1 cellular context compared by ENCODE assay signal in genomic region chr9:8429157-8429556, GRCh38.
TF ChIP-seq lines count a peak whose summit lies in the region.

No MANE protein-coding gene starts in this region.

TF ChIP-seq in HepG2, 621 proteins besides CTCF, POLR2A, EP300 and RAD21 (continued from another document):
- TF ChIP-seq, protein P1, sequence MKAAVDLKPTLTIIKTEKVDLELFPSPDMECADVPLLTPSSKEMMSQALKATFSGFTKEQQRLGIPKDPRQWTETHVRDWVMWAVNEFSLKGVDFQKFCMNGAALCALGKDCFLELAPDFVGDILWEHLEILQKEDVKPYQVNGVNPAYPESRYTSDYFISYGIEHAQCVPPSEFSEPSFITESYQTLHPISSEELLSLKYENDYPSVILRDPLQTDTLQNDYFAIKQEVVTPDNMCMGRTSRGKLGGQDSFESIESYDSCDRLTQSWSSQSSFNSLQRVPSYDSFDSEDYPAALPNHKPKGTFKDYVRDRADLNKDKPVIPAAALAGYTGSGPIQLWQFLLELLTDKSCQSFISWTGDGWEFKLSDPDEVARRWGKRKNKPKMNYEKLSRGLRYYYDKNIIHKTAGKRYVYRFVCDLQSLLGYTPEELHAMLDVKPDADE (CRISPR knock-in tag; IDR thresholded peaks at IDR 0.05): no peak
